Comparison of ENCODE assay signal across 1 cellular context in the genomic region with DNA sequence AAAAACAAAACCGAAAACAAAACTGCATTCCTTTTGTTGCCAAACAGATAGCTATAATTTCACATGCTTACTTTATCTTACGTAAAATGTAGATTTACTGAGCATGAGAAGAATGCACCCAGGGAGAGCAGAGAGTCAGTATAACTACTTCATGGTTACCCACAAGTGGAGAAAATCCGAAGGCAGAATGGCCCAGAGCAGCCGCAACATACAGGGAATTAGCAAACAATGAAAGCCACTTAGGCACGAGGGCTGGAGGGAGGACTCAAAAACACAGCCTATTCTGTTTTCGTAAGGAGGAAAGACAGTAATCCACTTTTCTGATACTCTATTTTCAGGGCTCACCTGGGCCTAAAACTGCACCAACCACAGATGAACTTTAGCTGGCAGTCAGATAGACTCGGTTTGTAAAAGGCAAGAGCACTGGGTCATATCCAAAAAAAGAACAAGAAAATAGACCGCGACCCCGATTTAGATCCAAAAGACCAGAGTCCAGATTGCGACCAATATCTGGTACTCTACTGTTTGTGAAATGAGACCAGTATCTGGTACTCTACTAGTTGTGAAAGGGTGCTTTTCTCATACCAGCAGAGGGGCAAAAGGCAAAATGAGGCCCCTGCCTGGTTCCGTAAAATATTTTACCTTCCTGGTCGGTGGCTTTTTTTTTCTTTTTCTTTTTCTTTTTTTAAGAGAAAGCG.
TF ChIP-seq lines count a peak whose summit lies in the region.

No MANE protein-coding gene starts in this region.

TF ChIP-seq in HCT116, 20 proteins besides CTCF, POLR2A, EP300 and RAD21 (continued from another document):
- TF ChIP-seq, protein P1, sequence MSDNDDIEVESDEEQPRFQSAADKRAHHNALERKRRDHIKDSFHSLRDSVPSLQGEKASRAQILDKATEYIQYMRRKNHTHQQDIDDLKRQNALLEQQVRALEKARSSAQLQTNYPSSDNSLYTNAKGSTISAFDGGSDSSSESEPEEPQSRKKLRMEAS (IDR thresholded peaks at IDR 0.05): no peak
- TF ChIP-seq SIN3A (IDR thresholded peaks at IDR 0.05; ENCODE audit: low read depth) (no peak), ELF1 (IDR thresholded peaks at IDR 0.05; ENCODE audit: borderline replicate concordance, low read depth) (no peak), EZH2 (IDR thresholded peaks at IDR 0.05) (no peak), EZH2phosphoT487 (IDR thresholded peaks at IDR 0.05; ENCODE audit: borderline replicate concordance) (no peak), JUND (IDR thresholded peaks at IDR 0.05) (no peak), POLR2AphosphoS5 (IDR thresholded peaks at IDR 0.05; ENCODE audit: low read depth, low read length) (no peak), ZNF274 (IDR thresholded peaks at IDR 0.05; ENCODE audit: low read depth, low read length) (no peak)
- TF ChIP-seq, protein P2, sequence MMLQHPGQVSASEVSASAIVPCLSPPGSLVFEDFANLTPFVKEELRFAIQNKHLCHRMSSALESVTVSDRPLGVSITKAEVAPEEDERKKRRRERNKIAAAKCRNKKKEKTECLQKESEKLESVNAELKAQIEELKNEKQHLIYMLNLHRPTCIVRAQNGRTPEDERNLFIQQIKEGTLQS (IDR thresholded peaks at IDR 0.05): no peak
- TF ChIP-seq, protein P3, sequence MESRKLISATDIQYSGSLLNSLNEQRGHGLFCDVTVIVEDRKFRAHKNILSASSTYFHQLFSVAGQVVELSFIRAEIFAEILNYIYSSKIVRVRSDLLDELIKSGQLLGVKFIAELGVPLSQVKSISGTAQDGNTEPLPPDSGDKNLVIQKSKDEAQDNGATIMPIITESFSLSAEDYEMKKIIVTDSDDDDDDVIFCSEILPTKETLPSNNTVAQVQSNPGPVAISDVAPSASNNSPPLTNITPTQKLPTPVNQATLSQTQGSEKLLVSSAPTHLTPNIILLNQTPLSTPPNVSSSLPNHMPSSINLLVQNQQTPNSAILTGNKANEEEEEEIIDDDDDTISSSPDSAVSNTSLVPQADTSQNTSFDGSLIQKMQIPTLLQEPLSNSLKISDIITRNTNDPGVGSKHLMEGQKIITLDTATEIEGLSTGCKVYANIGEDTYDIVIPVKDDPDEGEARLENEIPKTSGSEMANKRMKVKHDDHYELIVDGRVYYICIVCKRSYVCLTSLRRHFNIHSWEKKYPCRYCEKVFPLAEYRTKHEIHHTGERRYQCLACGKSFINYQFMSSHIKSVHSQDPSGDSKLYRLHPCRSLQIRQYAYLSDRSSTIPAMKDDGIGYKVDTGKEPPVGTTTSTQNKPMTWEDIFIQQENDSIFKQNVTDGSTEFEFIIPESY (IDR thresholded peaks at IDR 0.05; ENCODE audit: extremely low read depth, insufficient replicate concordance, low read length): no peak
